11 cellular contexts compared by ENCODE assay signal in the genomic region with DNA sequence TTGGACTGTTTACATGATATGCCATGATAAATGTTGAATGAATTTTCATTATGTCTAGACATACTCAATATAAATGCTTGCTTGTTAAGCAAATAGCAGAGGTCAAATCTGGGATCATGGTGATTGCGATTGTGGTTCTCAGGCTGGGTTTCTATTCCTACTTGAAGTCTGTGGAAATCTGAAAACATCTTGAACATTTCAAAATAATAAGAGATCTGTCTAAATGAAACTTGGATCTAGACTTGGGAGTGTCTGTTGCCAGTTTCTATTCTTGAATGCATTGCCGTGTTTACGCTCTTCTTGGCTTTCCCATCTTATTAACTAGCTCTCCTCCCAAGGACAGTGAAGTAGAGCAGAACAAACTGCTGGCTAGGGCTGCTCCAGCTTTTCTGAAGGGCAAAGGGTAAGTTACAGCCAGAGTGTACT.
DNase-seq lines count a peak whose midpoint lies in the region; ATAC-seq and TF ChIP-seq lines count a peak whose summit lies in the region.
"Had no signal": no experiment of that assay in that cellular context is flagged by ENCODE, and none has a peak within 500 bp of the region (broad histone marks: within the 10 kb centered on the region; RNA-seq: fewer than 3 reads in every experiment).

No MANE protein-coding gene starts in this region.

- DNase-seq in GM23338 (ENCODE audit: low spot score) (no peak), dorsolateral prefrontal cortex (no peak), left lobe of liver (ENCODE audit: low spot score) (no peak), sciatic nerve (ENCODE audit: low spot score) (no peak), dermis blood vessel endothelial cell (no peak), glomerular visceral epithelial cell (ENCODE audit: extremely low spot score) (no peak), superior temporal gyrus (ENCODE audit: extremely low spot score) (no peak), UCSD-AML1 (lab: John Stamatoyannopoulos, UW; ENCODE audit: unreplicated experiment) (no peak)
- DNase-seq: NCI-H1105 treated with DMSO at 0.1 percent for 48 hours, NCI-H526 treated with DMSO at 0.1 percent for 48 hours had no signal

- H3K27me3 ChIP-seq in GM23338 (ENCODE audit: insufficient read depth): no peaks in the 10 kb centered on the region
- H3K27me3 ChIP-seq in dorsolateral prefrontal cortex: no peaks in the 10 kb centered on the region

- H3F3A ChIP-seq in GM23338 (replicated peaks; ENCODE audit: low read depth): no peaks in the 10 kb centered on the region

- peaks cover 43% of the 10 kb centered on the region for H3K4me1 ChIP-seq in GM23338 (ENCODE audit: insufficient read depth)

- intact Hi-C loops in dorsolateral prefrontal cortex (cut with DNase I) (no loop called here), sciatic nerve (cut with DNase I) (no loop called here)

- H3K9me3 Mint-ChIP-seq in GM23338: 0 out of 3 replicates have a peak, but pooled peaks cover 6% of the 10 kb centered on the region
- H3K9me3 Mint-ChIP-seq: type B pancreatic cell had no signal

- H3K4me3 ChIP-seq in GM23338 (no peak overlapping the region), dorsolateral prefrontal cortex (peak overlapping the region in 5 of 59 donors; percentile 2 to 30 (median 20))

- H3K4me3 Mint-ChIP-seq in GM23338: no peak overlapping the region
- H3K4me3 Mint-ChIP-seq: type B pancreatic cell had no signal

- peaks cover 9% of the 10 kb centered on the region; the same call in 2 of the 3 replicates for H3K36me3 Mint-ChIP-seq in GM23338 (ENCODE audit: low read depth)
- H3K36me3 Mint-ChIP-seq: type B pancreatic cell had no signal

- H4K20me1 ChIP-seq in GM23338 (replicated peaks; ENCODE audit: insufficient read depth): no peaks in the 10 kb centered on the region

- TF ChIP-seq CTCF in GM23338 (conservative IDR thresholded peaks at IDR 0.05; ENCODE audit: low read depth in 2 of 2): no peak
- no peak for TF ChIP-seq CTCF in dorsolateral prefrontal cortex (IDR thresholded peaks at IDR 0.05 in 54 of 56, conservative IDR thresholded peaks at IDR 0.05 in 2 of 56; ENCODE audit: low read depth in 1 of 56, partially characterized antibody in 56 of 56)

- H3K4me2 ChIP-seq in GM23338: 0 out of 2 replicates have a peak overlapping the region, but pooled peaks have one; percentile 35

- H3K9me2 ChIP-seq in GM23338 (ENCODE audit: insufficient read depth): no peaks in the 10 kb centered on the region

- no peaks in the 10 kb centered on the region for H3K36me3 ChIP-seq in GM23338 (ENCODE audit: insufficient read depth)

- no peak overlapping the region for H3K27ac Mint-ChIP-seq in GM23338
- H3K27ac Mint-ChIP-seq: type B pancreatic cell had no signal

- H3K79me2 ChIP-seq in GM23338 (replicated peaks; ENCODE audit: insufficient read depth): no peaks in the 10 kb centered on the region

- no peak overlapping the region for H2AFZ ChIP-seq in GM23338

- H3K27ac ChIP-seq in GM23338 (ENCODE audit: low read depth) (peak overlapping the region; percentile 43), dorsolateral prefrontal cortex (peak overlapping the region in 54 of 59 donors; percentile 6 to 85 (median 61))

- peaks cover 38% of the 10 kb centered on the region for H3K4me1 Mint-ChIP-seq in GM23338

- peaks cover 2% of the 10 kb centered on the region for H3K27me3 Mint-ChIP-seq in GM23338 (ENCODE audit: insufficient read depth, low read depth, poor library complexity)
- H3K27me3 Mint-ChIP-seq: type B pancreatic cell had no signal

- ATAC-seq in GM23338 (peak; percentile 60), left lobe of liver (peak; percentile 25), sciatic nerve (peak; percentile 72)

TF ChIP-seq in GM23338, 12 proteins besides CTCF, POLR2A, EP300 and RAD21 (continues in another document):
- TF ChIP-seq STAT1 (IDR thresholded peaks at IDR 0.05; ENCODE audit: unreplicated experiment): no peak
- no peak for TF ChIP-seq JUNB (IDR thresholded peaks at IDR 0.05; ENCODE audit: unreplicated experiment)
- TF ChIP-seq, protein P1, sequence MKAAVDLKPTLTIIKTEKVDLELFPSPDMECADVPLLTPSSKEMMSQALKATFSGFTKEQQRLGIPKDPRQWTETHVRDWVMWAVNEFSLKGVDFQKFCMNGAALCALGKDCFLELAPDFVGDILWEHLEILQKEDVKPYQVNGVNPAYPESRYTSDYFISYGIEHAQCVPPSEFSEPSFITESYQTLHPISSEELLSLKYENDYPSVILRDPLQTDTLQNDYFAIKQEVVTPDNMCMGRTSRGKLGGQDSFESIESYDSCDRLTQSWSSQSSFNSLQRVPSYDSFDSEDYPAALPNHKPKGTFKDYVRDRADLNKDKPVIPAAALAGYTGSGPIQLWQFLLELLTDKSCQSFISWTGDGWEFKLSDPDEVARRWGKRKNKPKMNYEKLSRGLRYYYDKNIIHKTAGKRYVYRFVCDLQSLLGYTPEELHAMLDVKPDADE (IDR thresholded peaks at IDR 0.05): no peak
- no peak for TF ChIP-seq CREB1 (CRISPR knock-in tag; IDR thresholded peaks at IDR 0.05; ENCODE audit: low read depth)
- TF ChIP-seq, protein P2, sequence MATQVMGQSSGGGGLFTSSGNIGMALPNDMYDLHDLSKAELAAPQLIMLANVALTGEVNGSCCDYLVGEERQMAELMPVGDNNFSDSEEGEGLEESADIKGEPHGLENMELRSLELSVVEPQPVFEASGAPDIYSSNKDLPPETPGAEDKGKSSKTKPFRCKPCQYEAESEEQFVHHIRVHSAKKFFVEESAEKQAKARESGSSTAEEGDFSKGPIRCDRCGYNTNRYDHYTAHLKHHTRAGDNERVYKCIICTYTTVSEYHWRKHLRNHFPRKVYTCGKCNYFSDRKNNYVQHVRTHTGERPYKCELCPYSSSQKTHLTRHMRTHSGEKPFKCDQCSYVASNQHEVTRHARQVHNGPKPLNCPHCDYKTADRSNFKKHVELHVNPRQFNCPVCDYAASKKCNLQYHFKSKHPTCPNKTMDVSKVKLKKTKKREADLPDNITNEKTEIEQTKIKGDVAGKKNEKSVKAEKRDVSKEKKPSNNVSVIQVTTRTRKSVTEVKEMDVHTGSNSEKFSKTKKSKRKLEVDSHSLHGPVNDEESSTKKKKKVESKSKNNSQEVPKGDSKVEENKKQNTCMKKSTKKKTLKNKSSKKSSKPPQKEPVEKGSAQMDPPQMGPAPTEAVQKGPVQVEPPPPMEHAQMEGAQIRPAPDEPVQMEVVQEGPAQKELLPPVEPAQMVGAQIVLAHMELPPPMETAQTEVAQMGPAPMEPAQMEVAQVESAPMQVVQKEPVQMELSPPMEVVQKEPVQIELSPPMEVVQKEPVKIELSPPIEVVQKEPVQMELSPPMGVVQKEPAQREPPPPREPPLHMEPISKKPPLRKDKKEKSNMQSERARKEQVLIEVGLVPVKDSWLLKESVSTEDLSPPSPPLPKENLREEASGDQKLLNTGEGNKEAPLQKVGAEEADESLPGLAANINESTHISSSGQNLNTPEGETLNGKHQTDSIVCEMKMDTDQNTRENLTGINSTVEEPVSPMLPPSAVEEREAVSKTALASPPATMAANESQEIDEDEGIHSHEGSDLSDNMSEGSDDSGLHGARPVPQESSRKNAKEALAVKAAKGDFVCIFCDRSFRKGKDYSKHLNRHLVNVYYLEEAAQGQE (IDR thresholded peaks at IDR 0.05; ENCODE audit: unreplicated experiment): no peak
